In genomic region chr7:148296994-148297644, GRCh38 we compare ENCODE assay signal across 24 cellular contexts.
DNase-seq lines count a peak whose midpoint lies in the region; ATAC-seq, FAIRE-seq and TF ChIP-seq lines count a peak whose summit lies in the region.
"Had no signal": no experiment of that assay in that cellular context is flagged by ENCODE, and none has a peak within 500 bp of the region (broad histone marks: within the 10 kb centered on the region; RNA-seq: fewer than 3 reads in every experiment).

No MANE protein-coding gene starts in this region.

- H3K27ac ChIP-seq in H1 (ENCODE audit: low read depth, low read length) = no peak overlapping the region
- H3K27ac ChIP-seq: body of pancreas, heart left ventricle, upper lobe of left lung had no signal

- TF ChIP-seq EP300 in H1 (IDR thresholded peaks at IDR 0.05; ENCODE audit: borderline replicate concordance in 1 of 2, low read depth in 2 of 2, low read length in 2 of 2) = no peak

- no peak overlapping the region for H2AFZ ChIP-seq in H1 (ENCODE audit: low read length)

- ATAC-seq in activated naive CD8-positive, alpha-beta T cell treated with anti-CD3 and anti-CD28 coated beads, Interleukin-2, amount 50 U/mL, for 24 hours = no peak
- ATAC-seq: body of pancreas, GM12878, heart left ventricle had no signal

- no peaks in the 10 kb centered on the region for H3K27me3 ChIP-seq in H1 (replicated peaks in 1 of 4; ENCODE audit: control insufficient read depth in 3 of 4, extremely low read depth in 1 of 4, insufficient read depth in 3 of 4, low read length in 3 of 4)
- H3K27me3 ChIP-seq: body of pancreas, upper lobe of left lung had no signal

- peaks cover 0 to 5% (median 0%) of the 10 kb centered on the region in 4 experiments; a peak in 1 of 7 replicates for H3K4me1 ChIP-seq in H1 (replicated peaks in 1 of 4; ENCODE audit: control insufficient read depth in 3 of 4, insufficient read depth in 4 of 4, low read length in 3 of 4)
- H3K4me1 ChIP-seq: body of pancreas, heart left ventricle, upper lobe of left lung had no signal

- no peak overlapping the region for H2BK20ac ChIP-seq in H1 (ENCODE audit: low read length)

- H3K79me2 ChIP-seq in H1 (ENCODE audit: control insufficient read depth in 1 of 2, insufficient read depth in 2 of 2, low read length in 2 of 2) = no peaks in the 10 kb centered on the region

- H3K9ac ChIP-seq in H1 (replicated peaks in 1 of 4; ENCODE audit: extremely low read depth in 1 of 4, low read depth in 3 of 4, low read length in 3 of 4) = no peak overlapping the region

- no peak overlapping the region for H3K18ac ChIP-seq in H1 (ENCODE audit: extremely low read depth, low read length)

- peak in 2 of 3 experiments; percentile 17 to 32; a peak in 1 of 4 replicates for TF ChIP-seq CTCF in H1 (IDR thresholded peaks at IDR 0.05; ENCODE audit: control extremely low read depth in 1 of 3, insufficient read depth in 1 of 3, low read depth in 1 of 3, low read length in 3 of 3)
- peak; percentile 53 for TF ChIP-seq CTCF in type B pancreatic cell (conservative IDR thresholded peaks at IDR 0.05)

- H4K91ac ChIP-seq in H1 (replicated peaks; ENCODE audit: insufficient read length, low read length) = no peak overlapping the region

- no peaks in the 10 kb centered on the region for H3K4me1 Mint-ChIP-seq in activated naive CD8-positive, alpha-beta T cell treated with anti-CD3 and anti-CD28 coated beads for 36 hours
- H3K4me1 Mint-ChIP-seq in activated naive CD8-positive, alpha-beta T cell treated with anti-CD3 and anti-CD28 coated beads, Interleukin-2, amount 50 U/mL, for 24 hours = no peaks in the 10 kb centered on the region
- H3K4me1 Mint-ChIP-seq in type B pancreatic cell (ENCODE audit: unreplicated experiment) = no peaks in the 10 kb centered on the region
- H3K4me1 Mint-ChIP-seq: nephron had no signal

- no peaks in the 10 kb centered on the region for H3K9me3 ChIP-seq in H1 (ENCODE audit: insufficient read depth in 2 of 2, low read depth in 1 of 2, low read length in 1 of 2)
- H3K9me3 ChIP-seq: body of pancreas, heart left ventricle, upper lobe of left lung had no signal

- H3K23me2 ChIP-seq in H1 (ENCODE audit: low read depth, low read length) = no peaks in the 10 kb centered on the region

- H4K5ac ChIP-seq in H1 (ENCODE audit: insufficient read length, low read depth, low read length) = no peak overlapping the region

- no peak; a peak in 1 of 4 replicates for TF ChIP-seq RAD21 in H1 (IDR thresholded peaks at IDR 0.05 in 1 of 2, conservative IDR thresholded peaks at IDR 0.05 in 1 of 2; ENCODE audit: low read depth in 2 of 2, low read length in 2 of 2)

- no peak overlapping the region for H4K8ac ChIP-seq in H1 (ENCODE audit: extremely low read depth, insufficient read depth, low read length)

- H3K27ac Mint-ChIP-seq in activated naive CD8-positive, alpha-beta T cell treated with anti-CD3 and anti-CD28 coated beads for 36 hours = no peak overlapping the region
- no peak overlapping the region for H3K27ac Mint-ChIP-seq in activated naive CD8-positive, alpha-beta T cell treated with anti-CD3 and anti-CD28 coated beads, Interleukin-2, amount 50 U/mL, for 24 hours
- H3K27ac Mint-ChIP-seq in type B pancreatic cell = no peak overlapping the region
- H3K27ac Mint-ChIP-seq: activated naive CD4-positive, alpha-beta T cell treated with anti-CD3 and anti-CD28 coated beads, Interleukin-2, amount 50 U/mL, for 24 hours; activated T-cell treated with anti-CD3 and anti-CD28 coated beads, Interleukin-2, amount 50 U/mL, for 24 hours; CD4-positive, alpha-beta T cell; dendritic cell treated with granulocyte-macrophage colony-stimulating factor and Interleukin-4, amounts not matched to agents 40 ng/mL and 50 ng/mL, for 4 days; nephron had no signal

- no peak for TF ChIP-seq POLR2A in H1 (IDR thresholded peaks at IDR 0.05; ENCODE audit: control extremely low read depth in 1 of 2, low read depth in 2 of 2, low read length in 2 of 2)

- H3K14ac ChIP-seq in H1 (ENCODE audit: insufficient read length) = no peak overlapping the region

- H3K27me3 Mint-ChIP-seq in activated naive CD8-positive, alpha-beta T cell treated with anti-CD3 and anti-CD28 coated beads for 36 hours = no peaks in the 10 kb centered on the region
- H3K27me3 Mint-ChIP-seq in activated naive CD8-positive, alpha-beta T cell treated with anti-CD3 and anti-CD28 coated beads, Interleukin-2, amount 50 U/mL, for 24 hours = no peaks in the 10 kb centered on the region
- H3K27me3 Mint-ChIP-seq in type B pancreatic cell = peaks cover 30% of the 10 kb centered on the region
- H3K27me3 Mint-ChIP-seq: activated naive CD4-positive, alpha-beta T cell treated with anti-CD3 and anti-CD28 coated beads, Interleukin-2, amount 50 U/mL, for 24 hours; activated T-cell treated with anti-CD3 and anti-CD28 coated beads, Interleukin-2, amount 50 U/mL, for 24 hours; dendritic cell treated with granulocyte-macrophage colony-stimulating factor and Interleukin-4, amounts not matched to agents 40 ng/mL and 50 ng/mL, for 4 days had no signal

- no peaks in the 10 kb centered on the region for H3K79me1 ChIP-seq in H1 (ENCODE audit: low read depth, low read length)

- no peaks in the 10 kb centered on the region for H3K36me3 Mint-ChIP-seq in activated naive CD8-positive, alpha-beta T cell treated with anti-CD3 and anti-CD28 coated beads for 36 hours
- H3K36me3 Mint-ChIP-seq in activated naive CD8-positive, alpha-beta T cell treated with anti-CD3 and anti-CD28 coated beads, Interleukin-2, amount 50 U/mL, for 24 hours (ENCODE audit: low read depth) = no peaks in the 10 kb centered on the region
- no peaks in the 10 kb centered on the region for H3K36me3 Mint-ChIP-seq in type B pancreatic cell
- H3K36me3 Mint-ChIP-seq: activated naive CD4-positive, alpha-beta T cell treated with anti-CD3 and anti-CD28 coated beads, Interleukin-2, amount 50 U/mL, for 24 hours had no signal

- no peaks in the 10 kb centered on the region for H3K36me3 ChIP-seq in H1 (ENCODE audit: control insufficient read depth in 2 of 4, insufficient read depth in 4 of 4, low read length in 3 of 4)
- H3K36me3 ChIP-seq: heart left ventricle, upper lobe of left lung had no signal

- POLR2A ChIA-PET in H1 (lab: Charles Lee; ENCODE audit: partially characterized antibody) = no interaction called here

- H3K4me3 ChIP-seq in H1 (ENCODE audit: extremely low read depth in 1 of 4, insufficient read depth in 2 of 4, low read depth in 3 of 4, low read length in 4 of 4) = no peak overlapping the region
- H3K4me3 ChIP-seq: body of pancreas, GM12878, heart left ventricle, upper lobe of left lung had no signal

- H2BK12ac ChIP-seq in H1 (ENCODE audit: low read depth, low read length) = no peak overlapping the region

- no peak overlapping the region for H3K4ac ChIP-seq in H1 (replicated peaks; ENCODE audit: insufficient read length, low read depth, low read length)

- H4K20me1 ChIP-seq in H1 (replicated peaks in 1 of 2; ENCODE audit: control insufficient read depth in 1 of 2, insufficient read depth in 2 of 2, low read length in 2 of 2) = no peaks in the 10 kb centered on the region

- H3K56ac ChIP-seq in H1 (replicated peaks; ENCODE audit: insufficient read length, low read depth, low read length) = no peak overlapping the region

- H2BK120ac ChIP-seq in H1 (replicated peaks; ENCODE audit: low read depth, low read length) = no peak overlapping the region

- H3K23ac ChIP-seq in H1 (ENCODE audit: insufficient read length) = no peak overlapping the region

- no peak for FAIRE-seq in H1 (lab: Jason Lieb, UNC)
- FAIRE-seq: GM12878, keratinocyte, RCC 7860 had no signal

- CTCF ChIA-PET in H1 (lab: Charles Lee; ENCODE audit: partially characterized antibody) = interaction anchor here (0.6 to 3.1 kb wide), 12 partner anchors 9 to 363 kb away, joined by 3 to 17 read pairs (median 3); no protein-coding TSS in a partner anchor

- no peak overlapping the region for H2BK15ac ChIP-seq in H1 (ENCODE audit: low read length)

- peaks cover 2% of the 10 kb centered on the region for H3K9me3 Mint-ChIP-seq in activated naive CD8-positive, alpha-beta T cell treated with anti-CD3 and anti-CD28 coated beads for 36 hours
- no peaks in the 10 kb centered on the region for H3K9me3 Mint-ChIP-seq in activated naive CD8-positive, alpha-beta T cell treated with anti-CD3 and anti-CD28 coated beads, Interleukin-2, amount 50 U/mL, for 24 hours
- no peaks in the 10 kb centered on the region for H3K9me3 Mint-ChIP-seq in type B pancreatic cell
- H3K9me3 Mint-ChIP-seq: activated naive CD4-positive, alpha-beta T cell treated with anti-CD3 and anti-CD28 coated beads, Interleukin-2, amount 50 U/mL, for 24 hours; activated T-cell treated with anti-CD3 and anti-CD28 coated beads, Interleukin-2, amount 50 U/mL, for 24 hours; CD4-positive, alpha-beta T cell; dendritic cell treated with granulocyte-macrophage colony-stimulating factor and Interleukin-4, amounts not matched to agents 40 ng/mL and 50 ng/mL, for 4 days; nephron had no signal

- DNase-seq in activated naive CD8-positive, alpha-beta T cell treated with anti-CD3 and anti-CD28 coated beads for 36 hours = no peak
- DNase-seq in activated naive CD8-positive, alpha-beta T cell treated with anti-CD3 and anti-CD28 coated beads, Interleukin-2, amount 50 U/mL, for 24 hours = no peak
- DNase-seq in NAMALWA (ENCODE audit: low spot score) (peak; percentile 58), H1 (ENCODE audit: low read depth in 1 of 2, low spot score in 2 of 2) (no peak), type B pancreatic cell (ENCODE audit: extremely low spot score, unreplicated experiment) (no peak), NCI-H748 treated with DMSO at 0.1 percent for 48 hours (lab: John Stamatoyannopoulos, UW) (no peak), NCI-H1092 treated with DMSO at 0.1 percent for 48 hours (lab: John Stamatoyannopoulos, UW) (no peak)
- no peak for DNase-seq in activated CD4-positive, alpha-beta T cell treated with anti-CD3 and anti-CD28 coated beads, Interleukin-2, amount 50 U/mL, for 1 hour
- DNase-seq: activated CD4-positive, alpha-beta T cell treated with anti-CD3 and anti-CD28 coated beads, Interleukin-2, amount 50 U/mL, for 4 hours; activated T-cell treated with anti-CD3 and anti-CD28 coated beads, Interleukin-2, amount 50 U/mL, for 24 hours; body of pancreas; CD4-positive, alpha-beta T cell; heart left ventricle; NCI-H2029 treated with DMSO at 0.1 percent for 48 hours; NCI-H524 treated with DMSO at 0.1 percent for 48 hours; stimulated activated CD4-positive, alpha-beta T cell treated with anti-CD3 and anti-CD28 coated beads, Interleukin-12 subunit alpha, Interleukin-12 subunit beta, amount 100 ng/mL, for 4 hours; stimulated activated naive CD4-positive, alpha-beta T cell; upper lobe of left lung had no signal

- no peak overlapping the region for H2BK5ac ChIP-seq in H1 (ENCODE audit: low read depth, low read length)

- 90 to 100% methylated on average over 1 to 2 of the region's 2 CpGs for WGBS in H1 (ENCODE audit: extremely low coverage in 1 of 2, insufficient coverage in 1 of 2, insufficient read length in 1 of 2, insufficient replicate concordance in 2 of 2, low coverage in 1 of 2, low lambda C conversion rate in 2 of 2, missing lambda C conversion rate in 1 of 2), 2 experiments

- H2AK5ac ChIP-seq in H1 (ENCODE audit: low read depth, low read length) = no peak overlapping the region; the same call in 1 of the 2 replicates

- H3K4me2 ChIP-seq in H1 (ENCODE audit: insufficient read depth in 1 of 2, low read depth in 2 of 2, low read length in 2 of 2) = no peak overlapping the region

- H3K4me3 Mint-ChIP-seq in activated naive CD8-positive, alpha-beta T cell treated with anti-CD3 and anti-CD28 coated beads for 36 hours = peak overlapping the region; percentile 9
- no peak overlapping the region for H3K4me3 Mint-ChIP-seq in activated naive CD8-positive, alpha-beta T cell treated with anti-CD3 and anti-CD28 coated beads, Interleukin-2, amount 50 U/mL, for 24 hours
- H3K4me3 Mint-ChIP-seq in type B pancreatic cell = no peak overlapping the region
- H3K4me3 Mint-ChIP-seq: activated naive CD4-positive, alpha-beta T cell treated with anti-CD3 and anti-CD28 coated beads, Interleukin-2, amount 50 U/mL, for 24 hours; activated T-cell treated with anti-CD3 and anti-CD28 coated beads, Interleukin-2, amount 50 U/mL, for 24 hours; CD4-positive, alpha-beta T cell; dendritic cell treated with granulocyte-macrophage colony-stimulating factor and Interleukin-4, amounts not matched to agents 40 ng/mL and 50 ng/mL, for 4 days; nephron had no signal
